In genomic region chrX:283115-283845, GRCh38 we compare ENCODE assay signal across 8 cellular contexts. TPM values are rescaled to one million over a fixed set of nuclear protein-coding genes. Genes with fewer than 3 reads are reported as not detected.
A peak's percentile ranks its signal among the peaks of the same experiment; 100 is the strongest.
DNase-seq lines count a peak whose midpoint lies in the region; ATAC-seq, FAIRE-seq and TF ChIP-seq lines count a peak whose summit lies in the region.

No MANE protein-coding gene starts in this region.

- BruUV-seq in endothelial cell of umbilical vein (replicated peaks; lab: Mats Ljungman, UMichigan): no TSS peak

- POLR2A ChIA-PET in endothelial cell of umbilical vein (lab: Charles Lee): no interaction called here

- H3K27me3 ChIP-seq in endothelial cell of umbilical vein (ENCODE audit: control insufficient read depth in 2 of 2, insufficient read depth in 2 of 2, low read length in 2 of 2) (no peaks in the 10 kb centered on the region), mucosa of stomach (ENCODE audit: control insufficient read depth, insufficient read depth, low read length) (no peaks in the 10 kb centered on the region)

- H4K20me1 ChIP-seq in endothelial cell of umbilical vein (replicated peaks; ENCODE audit: control insufficient read depth, extremely low read depth, insufficient read depth, low read length): no peaks in the 10 kb centered on the region

- TF ChIP-seq POLR2A in endothelial cell of umbilical vein (IDR thresholded peaks at IDR 0.05; ENCODE audit: low read depth, low read length): peak; percentile 48

- DNase-seq in AG08395 (ENCODE audit: low spot score) (peak; percentile 93), endothelial cell of umbilical vein (ENCODE audit: low read depth, low spot score) (peak; percentile 89), NCI-H2171 (lab: John Stamatoyannopoulos, UW) (no peak)
- DNase-seq in activated CD4-positive, alpha-beta T cell treated with anti-CD3 and anti-CD28 coated beads, Interleukin-2, amount 50 U/mL, for 48 hours: peak; percentile 92 to 95
- DNase-seq in stimulated activated CD8-positive, alpha-beta memory T cell treated with anti-CD3 and anti-CD28 coated beads, Interleukin-7, amount 100 ng/mL, for 1 hour (ENCODE audit: low read depth in 2 of 2): peak; percentile 75 to 79

- H3K4me1 ChIP-seq in endothelial cell of umbilical vein (ENCODE audit: control insufficient read depth, extremely low read depth, insufficient read depth, low read length) (no peaks in the 10 kb centered on the region), mucosa of stomach (ENCODE audit: control insufficient read depth, insufficient read depth, low read length) (no peaks in the 10 kb centered on the region)

- peak overlapping the region; percentile 98 for H2AFZ ChIP-seq in endothelial cell of umbilical vein (ENCODE audit: low read depth, low read length)

- H3K9ac ChIP-seq in endothelial cell of umbilical vein (replicated peaks; ENCODE audit: extremely low read depth, insufficient read depth, low read length) (peak overlapping the region; percentile 75), mucosa of stomach (ENCODE audit: low read length) (peak overlapping the region; percentile 65)

- H3K4me3 ChIP-seq in endothelial cell of umbilical vein (replicated peaks in 1 of 3; ENCODE audit: insufficient read depth in 1 of 3, low read depth in 1 of 3, low read length in 3 of 3): peak overlapping the region; percentile 43 to 82 (median 79)
- H3K4me3 ChIP-seq in mucosa of stomach (ENCODE audit: low read length): no peak overlapping the region

- peak overlapping the region; percentile 82 for H3K4me2 ChIP-seq in endothelial cell of umbilical vein (ENCODE audit: insufficient read depth, low read length)

- H3K36me3 ChIP-seq in endothelial cell of umbilical vein (ENCODE audit: control insufficient read depth in 2 of 2, extremely low read depth in 1 of 2, insufficient read depth in 2 of 2, low read length in 2 of 2) (no peaks in the 10 kb centered on the region), mucosa of stomach (ENCODE audit: control insufficient read depth, insufficient read depth, low read length) (no peaks in the 10 kb centered on the region)

- no peaks in the 10 kb centered on the region for H3K79me2 ChIP-seq in endothelial cell of umbilical vein (ENCODE audit: control insufficient read depth, insufficient read depth, low read length)

- intact Hi-C loops in endothelial cell of umbilical vein (cut with micrococcal nuclease): loop anchor here (1.0 to 2.0 kb wide), 2 partner anchors 35 to 74 kb away; partner anchors contain the start of gene GTPBP6

- FAIRE-seq in endothelial cell of umbilical vein (lab: Jason Lieb, UNC): peak; percentile 99

- no peak for TF ChIP-seq CTCF in endothelial cell of umbilical vein (IDR thresholded peaks at IDR 0.05; ENCODE audit: extremely low read depth in 1 of 2, insufficient read depth in 1 of 2, low read depth in 1 of 2, low read length in 2 of 2)

- dilution Hi-C loops in endothelial cell of umbilical vein (cut with MboI; ENCODE audit: extremely low pct_ligation_motif_present, low sequenced_read_pairs): no loop called here

- CTCF ChIA-PET in endothelial cell of umbilical vein (lab: Charles Lee): no interaction called here

- H3K9me1 ChIP-seq in endothelial cell of umbilical vein (replicated peaks; ENCODE audit: control insufficient read depth, extremely low read depth, insufficient read depth, low read length): no peaks in the 10 kb centered on the region

- H3K27ac ChIP-seq in endothelial cell of umbilical vein (ENCODE audit: insufficient read depth, low read depth, low read length): peak overlapping the region; percentile 60

- peak; percentile 100 for ATAC-seq in GM19328 (IDR thresholded peaks at IDR 0.05; ENCODE audit: unreplicated experiment)
- peak; percentile 98 for ATAC-seq in HG03520 (IDR thresholded peaks at IDR 0.05; ENCODE audit: unreplicated experiment)

- H3K9me3 ChIP-seq in endothelial cell of umbilical vein (replicated peaks; ENCODE audit: control insufficient read depth, insufficient read depth, low read length) (no peaks in the 10 kb centered on the region), mucosa of stomach (ENCODE audit: control insufficient read depth, low read length) (no peaks in the 10 kb centered on the region)

TF ChIP-seq in endothelial cell of umbilical vein, 7 proteins besides CTCF, POLR2A, EP300 and RAD21:
- TF ChIP-seq JUN (IDR thresholded peaks at IDR 0.05; ENCODE audit: borderline replicate concordance, insufficient read depth, insufficient read length, low read depth): peak; percentile 14
- no peak for TF ChIP-seq MAX (IDR thresholded peaks at IDR 0.05; ENCODE audit: insufficient read depth, insufficient read length)
- no peak for TF ChIP-seq MYC (IDR thresholded peaks at IDR 0.05; ENCODE audit: low read depth, low read length)
- no peak for TF ChIP-seq EZH2 (IDR thresholded peaks at IDR 0.05; ENCODE audit: borderline replicate concordance, low read depth, low read length, severe bottlenecking)
- TF ChIP-seq GATA2 (IDR thresholded peaks at IDR 0.05; ENCODE audit: insufficient read depth, insufficient read length, low read depth, low read length): no peak
- peak; percentile 23 for TF ChIP-seq FOS (IDR thresholded peaks at IDR 0.05; ENCODE audit: borderline replicate concordance, insufficient read depth, low read length)
- TF ChIP-seq POLR2AphosphoS5 (IDR thresholded peaks at IDR 0.05; ENCODE audit: insufficient read depth, low read depth, low read length): no peak

RNA-seq across cellular contexts. Expression of gene PLCXD1, which starts 2.1 kb away (rescaled TPM):
- total RNA-seq in endothelial cell of umbilical vein: 13.5 and 16.8 TPM in 2 replicates
- 11.7 and 12.3 TPM in 2 replicates for polyA plus RNA-seq in endothelial cell of umbilical vein
- polyA plus RNA-seq in endothelial cell of umbilical vein (2011; cell fraction: cytosol; rRNA removed): 9.0 and 9.3 TPM in 2 replicates
- 22.3 and 23.8 TPM in 2 replicates for polyA plus RNA-seq in endothelial cell of umbilical vein (2011; cell fraction: nucleus; rRNA removed)
- 7.0 and 13.9 TPM in 2 replicates for polyA plus RNA-seq in endothelial cell of umbilical vein (2012)
- polyA minus RNA-seq in endothelial cell of umbilical vein: 13.8 and 20.0 TPM in 2 replicates
- 21.9 TPM for polyA minus RNA-seq in endothelial cell of umbilical vein (2011; cell fraction: cytosol; rRNA and poly(A)+ RNA removed)
- polyA minus RNA-seq in endothelial cell of umbilical vein (2011; cell fraction: nucleus; rRNA and poly(A)+ RNA removed): 7.5 and 15.1 TPM in 2 replicates

RNA-seq across cellular contexts. Expression of gene GTPBP6, which starts 35.3 kb away (rescaled TPM):
- total RNA-seq in endothelial cell of umbilical vein: 62.1 and 63.5 TPM in 2 replicates
- 39.1 and 40.4 TPM in 2 replicates for polyA plus RNA-seq in endothelial cell of umbilical vein
- 28.7 and 38.5 TPM in 2 replicates for polyA plus RNA-seq in endothelial cell of umbilical vein (2011; cell fraction: cytosol; rRNA removed)
- polyA plus RNA-seq in endothelial cell of umbilical vein (2011; cell fraction: nucleus; rRNA removed): 32.2 and 34.8 TPM in 2 replicates
- polyA plus RNA-seq in endothelial cell of umbilical vein (2012): 27.7 and 38.8 TPM in 2 replicates
- polyA minus RNA-seq in endothelial cell of umbilical vein: 21.0 and 27.8 TPM in 2 replicates
- polyA minus RNA-seq in endothelial cell of umbilical vein (2011; cell fraction: cytosol; rRNA and poly(A)+ RNA removed): 17.6 TPM
- 11.4 and 15.5 TPM in 2 replicates for polyA minus RNA-seq in endothelial cell of umbilical vein (2011; cell fraction: nucleus; rRNA and poly(A)+ RNA removed)
